Comparison of ENCODE assay signal across 1 cellular context in the genomic region with DNA sequence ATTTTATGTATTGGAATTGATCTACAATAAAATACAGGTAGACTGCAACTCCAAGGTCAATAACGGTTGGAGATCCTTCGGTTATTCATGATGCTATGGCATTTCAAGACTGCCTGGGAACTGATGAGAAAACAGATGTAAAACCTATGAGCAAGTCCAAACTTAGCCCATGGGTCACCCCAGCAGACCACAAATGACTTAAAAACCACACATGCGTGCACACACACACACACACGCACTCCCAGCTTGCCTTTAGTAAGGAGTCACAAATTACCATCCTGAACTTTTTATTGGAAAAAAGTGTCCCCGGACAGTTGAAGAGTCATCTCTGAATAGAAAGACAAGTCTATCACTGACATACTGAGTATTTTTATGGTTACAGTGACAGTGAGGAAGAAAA.
TF ChIP-seq lines count a peak whose summit lies in the region.

No MANE protein-coding gene starts in this region.

TF ChIP-seq in GM23338, 12 proteins besides CTCF, POLR2A, EP300 and RAD21:
- TF ChIP-seq, protein P1, sequence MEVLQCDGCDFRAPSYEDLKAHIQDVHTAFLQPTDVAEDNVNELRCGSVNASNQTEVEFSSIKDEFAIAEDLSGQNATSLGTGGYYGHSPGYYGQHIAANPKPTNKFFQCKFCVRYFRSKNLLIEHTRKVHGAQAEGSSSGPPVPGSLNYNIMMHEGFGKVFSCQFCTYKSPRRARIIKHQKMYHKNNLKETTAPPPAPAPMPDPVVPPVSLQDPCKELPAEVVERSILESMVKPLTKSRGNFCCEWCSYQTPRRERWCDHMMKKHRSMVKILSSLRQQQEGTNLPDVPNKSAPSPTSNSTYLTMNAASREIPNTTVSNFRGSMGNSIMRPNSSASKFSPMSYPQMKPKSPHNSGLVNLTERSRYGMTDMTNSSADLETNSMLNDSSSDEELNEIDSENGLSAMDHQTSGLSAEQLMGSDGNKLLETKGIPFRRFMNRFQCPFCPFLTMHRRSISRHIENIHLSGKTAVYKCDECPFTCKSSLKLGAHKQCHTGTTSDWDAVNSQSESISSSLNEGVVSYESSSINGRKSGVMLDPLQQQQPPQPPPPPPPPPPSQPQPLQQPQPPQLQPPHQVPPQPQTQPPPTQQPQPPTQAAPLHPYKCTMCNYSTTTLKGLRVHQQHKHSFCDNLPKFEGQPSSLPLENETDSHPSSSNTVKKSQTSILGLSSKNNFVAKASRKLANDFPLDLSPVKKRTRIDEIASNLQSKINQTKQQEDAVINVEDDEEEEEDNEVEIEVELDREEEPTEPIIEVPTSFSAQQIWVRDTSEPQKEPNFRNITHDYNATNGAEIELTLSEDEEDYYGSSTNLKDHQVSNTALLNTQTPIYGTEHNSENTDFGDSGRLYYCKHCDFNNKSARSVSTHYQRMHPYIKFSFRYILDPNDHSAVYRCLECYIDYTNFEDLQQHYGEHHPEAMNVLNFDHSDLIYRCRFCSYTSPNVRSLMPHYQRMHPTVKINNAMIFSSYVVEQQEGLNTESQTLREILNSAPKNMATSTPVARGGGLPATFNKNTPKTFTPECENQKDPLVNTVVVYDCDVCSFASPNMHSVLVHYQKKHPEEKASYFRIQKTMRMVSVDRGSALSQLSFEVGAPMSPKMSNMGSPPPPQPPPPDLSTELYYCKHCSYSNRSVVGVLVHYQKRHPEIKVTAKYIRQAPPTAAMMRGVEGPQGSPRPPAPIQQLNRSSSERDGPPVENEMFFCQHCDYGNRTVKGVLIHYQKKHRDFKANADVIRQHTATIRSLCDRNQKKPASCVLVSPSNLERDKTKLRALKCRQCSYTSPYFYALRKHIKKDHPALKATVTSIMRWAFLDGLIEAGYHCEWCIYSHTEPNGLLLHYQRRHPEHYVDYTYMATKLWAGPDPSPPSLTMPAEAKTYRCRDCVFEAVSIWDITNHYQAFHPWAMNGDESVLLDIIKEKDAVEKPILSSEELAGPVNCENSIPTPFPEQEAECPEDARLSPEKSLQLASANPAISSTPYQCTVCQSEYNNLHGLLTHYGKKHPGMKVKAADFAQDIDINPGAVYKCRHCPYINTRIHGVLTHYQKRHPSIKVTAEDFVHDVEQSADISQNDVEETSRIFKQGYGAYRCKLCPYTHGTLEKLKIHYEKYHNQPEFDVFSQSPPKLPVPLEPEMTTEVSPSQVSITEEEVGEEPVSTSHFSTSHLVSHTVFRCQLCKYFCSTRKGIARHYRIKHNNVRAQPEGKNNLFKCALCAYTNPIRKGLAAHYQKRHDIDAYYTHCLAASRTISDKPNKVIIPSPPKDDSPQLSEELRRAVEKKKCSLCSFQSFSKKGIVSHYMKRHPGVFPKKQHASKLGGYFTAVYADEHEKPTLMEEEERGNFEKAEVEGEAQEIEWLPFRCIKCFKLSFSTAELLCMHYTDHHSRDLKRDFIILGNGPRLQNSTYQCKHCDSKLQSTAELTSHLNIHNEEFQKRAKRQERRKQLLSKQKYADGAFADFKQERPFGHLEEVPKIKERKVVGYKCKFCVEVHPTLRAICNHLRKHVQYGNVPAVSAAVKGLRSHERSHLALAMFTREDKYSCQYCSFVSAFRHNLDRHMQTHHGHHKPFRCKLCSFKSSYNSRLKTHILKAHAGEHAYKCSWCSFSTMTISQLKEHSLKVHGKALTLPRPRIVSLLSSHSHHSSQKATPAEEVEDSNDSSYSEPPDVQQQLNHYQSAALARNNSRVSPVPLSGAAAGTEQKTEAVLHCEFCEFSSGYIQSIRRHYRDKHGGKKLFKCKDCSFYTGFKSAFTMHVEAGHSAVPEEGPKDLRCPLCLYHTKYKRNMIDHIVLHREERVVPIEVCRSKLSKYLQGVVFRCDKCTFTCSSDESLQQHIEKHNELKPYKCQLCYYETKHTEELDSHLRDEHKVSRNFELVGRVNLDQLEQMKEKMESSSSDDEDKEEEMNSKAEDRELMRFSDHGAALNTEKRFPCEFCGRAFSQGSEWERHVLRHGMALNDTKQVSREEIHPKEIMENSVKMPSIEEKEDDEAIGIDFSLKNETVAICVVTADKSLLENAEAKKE (CRISPR knock-in tag; IDR thresholded peaks at IDR 0.05) = no peak
- no peak for TF ChIP-seq NANOG (IDR thresholded peaks at IDR 0.05; ENCODE audit: borderline replicate concordance)
- TF ChIP-seq ZNF331 (CRISPR knock-in tag; IDR thresholded peaks at IDR 0.05; ENCODE audit: low read depth) = no peak
- no peak for TF ChIP-seq ZNF114 (CRISPR knock-in tag; IDR thresholded peaks at IDR 0.05)
- TF ChIP-seq POLR2AphosphoS5 (IDR thresholded peaks at IDR 0.05; ENCODE audit: low read depth) = no peak
- no peak for TF ChIP-seq EZH2 (IDR thresholded peaks at IDR 0.05; ENCODE audit: low read depth, unreplicated experiment)
- no peak for TF ChIP-seq JUNB (IDR thresholded peaks at IDR 0.05; ENCODE audit: unreplicated experiment)
- no peak for TF ChIP-seq CREB1 (CRISPR knock-in tag; IDR thresholded peaks at IDR 0.05; ENCODE audit: low read depth)
- TF ChIP-seq STAT1 (IDR thresholded peaks at IDR 0.05; ENCODE audit: unreplicated experiment) = no peak
- TF ChIP-seq, protein P2, sequence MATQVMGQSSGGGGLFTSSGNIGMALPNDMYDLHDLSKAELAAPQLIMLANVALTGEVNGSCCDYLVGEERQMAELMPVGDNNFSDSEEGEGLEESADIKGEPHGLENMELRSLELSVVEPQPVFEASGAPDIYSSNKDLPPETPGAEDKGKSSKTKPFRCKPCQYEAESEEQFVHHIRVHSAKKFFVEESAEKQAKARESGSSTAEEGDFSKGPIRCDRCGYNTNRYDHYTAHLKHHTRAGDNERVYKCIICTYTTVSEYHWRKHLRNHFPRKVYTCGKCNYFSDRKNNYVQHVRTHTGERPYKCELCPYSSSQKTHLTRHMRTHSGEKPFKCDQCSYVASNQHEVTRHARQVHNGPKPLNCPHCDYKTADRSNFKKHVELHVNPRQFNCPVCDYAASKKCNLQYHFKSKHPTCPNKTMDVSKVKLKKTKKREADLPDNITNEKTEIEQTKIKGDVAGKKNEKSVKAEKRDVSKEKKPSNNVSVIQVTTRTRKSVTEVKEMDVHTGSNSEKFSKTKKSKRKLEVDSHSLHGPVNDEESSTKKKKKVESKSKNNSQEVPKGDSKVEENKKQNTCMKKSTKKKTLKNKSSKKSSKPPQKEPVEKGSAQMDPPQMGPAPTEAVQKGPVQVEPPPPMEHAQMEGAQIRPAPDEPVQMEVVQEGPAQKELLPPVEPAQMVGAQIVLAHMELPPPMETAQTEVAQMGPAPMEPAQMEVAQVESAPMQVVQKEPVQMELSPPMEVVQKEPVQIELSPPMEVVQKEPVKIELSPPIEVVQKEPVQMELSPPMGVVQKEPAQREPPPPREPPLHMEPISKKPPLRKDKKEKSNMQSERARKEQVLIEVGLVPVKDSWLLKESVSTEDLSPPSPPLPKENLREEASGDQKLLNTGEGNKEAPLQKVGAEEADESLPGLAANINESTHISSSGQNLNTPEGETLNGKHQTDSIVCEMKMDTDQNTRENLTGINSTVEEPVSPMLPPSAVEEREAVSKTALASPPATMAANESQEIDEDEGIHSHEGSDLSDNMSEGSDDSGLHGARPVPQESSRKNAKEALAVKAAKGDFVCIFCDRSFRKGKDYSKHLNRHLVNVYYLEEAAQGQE (IDR thresholded peaks at IDR 0.05; ENCODE audit: unreplicated experiment) = no peak
- TF ChIP-seq, protein P3, sequence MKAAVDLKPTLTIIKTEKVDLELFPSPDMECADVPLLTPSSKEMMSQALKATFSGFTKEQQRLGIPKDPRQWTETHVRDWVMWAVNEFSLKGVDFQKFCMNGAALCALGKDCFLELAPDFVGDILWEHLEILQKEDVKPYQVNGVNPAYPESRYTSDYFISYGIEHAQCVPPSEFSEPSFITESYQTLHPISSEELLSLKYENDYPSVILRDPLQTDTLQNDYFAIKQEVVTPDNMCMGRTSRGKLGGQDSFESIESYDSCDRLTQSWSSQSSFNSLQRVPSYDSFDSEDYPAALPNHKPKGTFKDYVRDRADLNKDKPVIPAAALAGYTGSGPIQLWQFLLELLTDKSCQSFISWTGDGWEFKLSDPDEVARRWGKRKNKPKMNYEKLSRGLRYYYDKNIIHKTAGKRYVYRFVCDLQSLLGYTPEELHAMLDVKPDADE (IDR thresholded peaks at IDR 0.05) = no peak
- no peak for TF ChIP-seq EZH2phosphoT487 (IDR thresholded peaks at IDR 0.05; ENCODE audit: unreplicated experiment)
